ENCODE assay signal across 12 cellular contexts in the genomic region with DNA sequence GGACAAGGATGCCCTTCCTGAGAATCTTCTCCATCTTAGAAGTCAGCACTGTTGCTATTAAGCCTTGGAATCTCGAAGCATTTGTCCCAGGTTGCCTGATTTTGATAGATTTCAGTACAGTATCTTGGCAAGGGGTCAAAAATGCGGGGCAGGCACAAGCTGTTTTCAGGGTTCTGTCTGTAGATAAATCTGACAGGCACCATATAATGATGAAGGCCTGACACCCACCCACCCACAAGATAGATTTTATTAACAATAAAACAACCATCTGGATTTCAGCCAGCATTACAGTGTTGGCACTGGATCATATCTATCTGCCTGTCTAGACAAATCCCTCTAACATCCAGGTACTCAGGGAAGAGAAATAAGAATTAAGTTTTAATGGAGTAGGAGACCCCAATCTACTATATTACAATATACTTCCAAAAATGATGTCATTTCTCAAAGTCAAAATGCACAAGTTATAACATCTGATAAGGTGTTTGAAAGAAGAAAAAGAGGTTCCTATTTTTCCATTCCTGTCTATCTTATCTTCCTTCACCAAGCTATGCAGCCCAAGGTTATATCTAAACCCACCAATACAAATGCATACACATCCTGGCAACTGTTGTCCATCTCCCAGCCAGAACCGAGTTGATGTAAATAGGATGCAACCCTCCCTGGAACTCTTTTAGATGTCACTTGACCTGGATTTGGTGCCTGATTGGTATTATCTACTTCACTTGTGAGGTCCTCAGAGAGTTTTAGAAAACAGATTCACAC. TPM values are rescaled to one million over a fixed set of nuclear protein-coding genes. Genes with fewer than 3 reads are reported as not detected.
DNase-seq lines count a peak whose midpoint lies in the region; ATAC-seq, FAIRE-seq and TF ChIP-seq lines count a peak whose summit lies in the region.
"Had no signal": no experiment of that assay in that cellular context is flagged by ENCODE, and none has a peak within 500 bp of the region (broad histone marks: within the 10 kb centered on the region; RNA-seq: fewer than 3 reads in every experiment).

No MANE protein-coding gene starts in this region.

- H3K27ac ChIP-seq in HepG2 (ENCODE audit: extremely low read length, insufficient read depth, low read length) (peak overlapping the region; percentile 31), right lobe of liver (no peak overlapping the region), ascending aorta (peak overlapping the region; percentile 44 to 91), aorta (ENCODE audit: low read depth in 1 of 2, low read length in 2 of 2) (peak overlapping the region; percentile 60 to 67), pancreas (peak overlapping the region in 2 of 4 donors; percentile 21 to 22)
- H3K27ac ChIP-seq: C4-2B, WERI-Rb-1 had no signal

- H3K27ac Mint-ChIP-seq in mesothelial cell of epicardium: peak overlapping the region; percentile 55

- CTCF ChIA-PET in HepG2 (lab: Yijun Ruan, JAX; ENCODE audit: low intra/inter-chr PET ratio, low total read pairs): no interaction called here

- H3K4me1 ChIP-seq in HepG2 (ENCODE audit: insufficient read depth, low read length): peaks cover 100% of the 10 kb centered on the region
- H3K4me1 ChIP-seq in right lobe of liver: peaks cover 0 to 30% (median 6%) of the 10 kb centered on the region in 4 donors
- H3K4me1 ChIP-seq in ascending aorta: peaks cover 38 to 80% of the 10 kb centered on the region in 2 donors
- peaks cover 4 to 35% of the 10 kb centered on the region in 2 donors for H3K4me1 ChIP-seq in aorta (ENCODE audit: control insufficient read depth in 1 of 2, insufficient read depth in 2 of 2, low read length in 2 of 2)
- peaks cover 23 to 56% (median 30%) of the 10 kb centered on the region in 3 donors for H3K4me1 ChIP-seq in pancreas

- 71% methylated on average over 3 of the region's 3 CpGs for WGBS in HepG2 (ENCODE audit: low lambda C conversion rate)
- WGBS in right lobe of liver (ENCODE audit: insufficient coverage, low coverage, low lambda C conversion rate, missing lambda C conversion rate): 74% methylated on average over 3 of the region's 3 CpGs
- 29 to 31% methylated on average over 3 of the region's 3 CpGs for WGBS in aorta, 2 donors
- WGBS in pancreas, 2 donors: 36 to 37% methylated on average over 3 of the region's 3 CpGs

- no peak for ATAC-seq in HepG2
- ATAC-seq in right lobe of liver: no peak
- no peak for ATAC-seq in aorta (ENCODE audit: low FRiP score)
- ATAC-seq in pancreas: no peak
- ATAC-seq in HG02885 (IDR thresholded peaks at IDR 0.05; ENCODE audit: poor library complexity, unreplicated experiment): no peak
- ATAC-seq: naive thymus-derived CD8-positive, alpha-beta T cell had no signal

- H3K9me3 Mint-ChIP-seq in mesothelial cell of epicardium: peaks cover 3% of the 10 kb centered on the region
- H3K9me3 Mint-ChIP-seq: naive thymus-derived CD8-positive, alpha-beta T cell had no signal

- BruUV-seq in HepG2 (replicated peaks; lab: Mats Ljungman, UMichigan): no TSS peak

- H3K36me3 Mint-ChIP-seq in mesothelial cell of epicardium: peaks cover 5% of the 10 kb centered on the region

- H3K36me3 ChIP-seq in HepG2 (replicated peaks in 1 of 2; ENCODE audit: control insufficient read depth in 1 of 2, insufficient read depth in 2 of 2, low read length in 2 of 2): peaks cover 20 to 78% of the 10 kb centered on the region in 2 experiments
- no peaks in the 10 kb centered on the region for H3K36me3 ChIP-seq in right lobe of liver
- H3K36me3 ChIP-seq in ascending aorta: peaks cover 3 to 45% of the 10 kb centered on the region in 2 donors
- peaks cover 0 to 4% of the 10 kb centered on the region in 2 donors for H3K36me3 ChIP-seq in aorta (ENCODE audit: control insufficient read depth in 1 of 2, insufficient read depth in 2 of 2, low read length in 1 of 2)
- H3K36me3 ChIP-seq in pancreas: no peaks in the 10 kb centered on the region
- H3K36me3 ChIP-seq: WERI-Rb-1 had no signal

- H3K4me3 ChIP-seq in HepG2 (replicated peaks in 1 of 3; ENCODE audit: insufficient read depth in 1 of 3, low read depth in 2 of 3, low read length in 3 of 3) (peak overlapping the region in 2 of 3 experiments; percentile 3 to 6; a peak in 3 of 6 replicates), right lobe of liver (no peak overlapping the region), ascending aorta (peak overlapping the region; percentile 27 to 30), aorta (ENCODE audit: low read length in 2 of 2) (peak overlapping the region in 1 of 2 donors; percentile 1), pancreas (no peak overlapping the region)

- TF ChIP-seq RAD21 in HepG2 (CRISPR knock-in tag; IDR thresholded peaks at IDR 0.05): no peak

- H3K27me3 ChIP-seq in HepG2 (ENCODE audit: control insufficient read depth in 1 of 2, insufficient read depth in 2 of 2, low read length in 2 of 2) (no peaks in the 10 kb centered on the region), right lobe of liver (no peaks in the 10 kb centered on the region), ascending aorta (no peaks in the 10 kb centered on the region), aorta (ENCODE audit: control insufficient read depth in 1 of 2, insufficient read depth in 2 of 2, low read length in 1 of 2) (no peaks in the 10 kb centered on the region), pancreas (no peaks in the 10 kb centered on the region)

- H2AFZ ChIP-seq in HepG2 (ENCODE audit: low read length): no peak overlapping the region

- peaks cover 97% of the 10 kb centered on the region for H4K20me1 ChIP-seq in HepG2 (ENCODE audit: insufficient read depth, low read length)

- peak overlapping the region; percentile 49; the same call in 1 of the 2 replicates for H3K9ac ChIP-seq in HepG2 (ENCODE audit: insufficient read depth, low read depth, low read length)

- DNase-seq in HepG2 (ENCODE audit: low spot score): no peak
- DNase-seq in right lobe of liver: no peak
- no peak for DNase-seq in ascending aorta (ENCODE audit: low spot score in 2 of 2)
- no peak for DNase-seq in mesothelial cell of epicardium (ENCODE audit: low spot score in 2 of 2, unreplicated experiment in 2 of 2)
- no peak for DNase-seq in aorta
- DNase-seq in central memory CD4-positive, alpha-beta T cell: no peak
- DNase-seq in pancreas: no peak
- DNase-seq: naive thymus-derived CD8-positive, alpha-beta T cell; NCI-H526; WERI-Rb-1 had no signal

- POLR2A ChIA-PET in HepG2 (lab: Yijun Ruan, JAX): interaction anchor here (1.3 to 7.7 kb wide), 4 partner anchors 10 to 77 kb away, joined by 3 to 106 read pairs (median 4); a partner anchor contains a TSS

- no peak for FAIRE-seq in HepG2 (lab: Jason Lieb, UNC)
- no peak for FAIRE-seq in pancreas (lab: Jason Lieb, UNC)

- H3K27me3 Mint-ChIP-seq in mesothelial cell of epicardium (ENCODE audit: low read depth): no peaks in the 10 kb centered on the region
- H3K27me3 Mint-ChIP-seq: naive thymus-derived CD8-positive, alpha-beta T cell had no signal

- TF ChIP-seq EP300 in HepG2 (IDR thresholded peaks at IDR 0.05; ENCODE audit: low read depth in 2 of 2, low read length in 2 of 2) (no peak), HepG2 (CRISPR knock-in tag; IDR thresholded peaks at IDR 0.05; ENCODE audit: borderline replicate concordance) (no peak)

- TF ChIP-seq CTCF in HepG2 (CRISPR knock-in tag; IDR thresholded peaks at IDR 0.05) (no peak), right lobe of liver (IDR thresholded peaks at IDR 0.05) (no peak), ascending aorta (IDR thresholded peaks at IDR 0.05) (no peak), mesothelial cell of epicardium (IDR thresholded peaks at IDR 0.05; ENCODE audit: unreplicated experiment) (no peak), pancreas (IDR thresholded peaks at IDR 0.05) (no peak)

- intact Hi-C loops in HepG2 (cut with micrococcal nuclease; ENCODE audit: unreplicated experiment): no loop called here
- intact Hi-C loops in right lobe of liver (cut with DNase I): no loop called here
- intact Hi-C loops in ascending aorta (cut with DNase I): no loop called here
- intact Hi-C loops in aorta (cut with DNase I): no loop called here
- intact Hi-C loops in pancreas (cut with DNase I): no loop called here

- H3K9me3 ChIP-seq in HepG2 (ENCODE audit: low read length) (no peaks in the 10 kb centered on the region), right lobe of liver (no peaks in the 10 kb centered on the region), ascending aorta (no peaks in the 10 kb centered on the region), aorta (ENCODE audit: control insufficient read depth, low read length) (no peaks in the 10 kb centered on the region), pancreas (no peaks in the 10 kb centered on the region)

- in situ Hi-C loops in HepG2 (cut with HindIII; ENCODE audit: extremely low pct_ligation_motif_present, low pct_unique_long_range_greater_than_20kb): no loop called here

- peak overlapping the region; percentile 79 for H3K4me2 ChIP-seq in HepG2 (ENCODE audit: low read depth, low read length)

- H3K4me1 Mint-ChIP-seq in mesothelial cell of epicardium: peaks cover 90% of the 10 kb centered on the region

- H3K4me3 Mint-ChIP-seq in mesothelial cell of epicardium: no peak overlapping the region

- no peak for TF ChIP-seq POLR2A in HepG2 (IDR thresholded peaks at IDR 0.05; ENCODE audit: insufficient read depth in 1 of 2, low read depth in 2 of 2, low read length in 2 of 2)
- no peak for TF ChIP-seq POLR2A in right lobe of liver (IDR thresholded peaks at IDR 0.05)

- peaks cover 98% of the 10 kb centered on the region for H3K79me2 ChIP-seq in HepG2 (ENCODE audit: insufficient read depth, low read length)

RNA-seq across cellular contexts. Expression of a gene that starts 10.7 kb away (rescaled TPM):
- 27.1 and 31.4 TPM in 2 replicates for total RNA-seq in HepG2 (2016; rRNA removed; fragmentation: Illumina TruSeq; extraction: Trizol)
- 3.1 and 3.2 TPM in 2 replicates for total RNA-seq in HepG2 (2016; cell fraction: cytosol; rRNA removed; fragmentation: Illumina TruSeq; extraction: Trizol; ENCODE audit: low read depth)
- 25.2 and 29.8 TPM in 2 replicates for total RNA-seq in HepG2 (2016; cell fraction: insoluble cytoplasmic fraction; rRNA removed; fragmentation: Illumina TruSeq; extraction: Trizol)
- total RNA-seq in HepG2 (2016; cell fraction: membrane; rRNA removed; fragmentation: Illumina TruSeq; extraction: Trizol): 11.6 and 12.3 TPM in 2 replicates
- total RNA-seq in HepG2 (2016; cell fraction: nucleus; rRNA removed; fragmentation: Illumina TruSeq; extraction: Trizol): 24.2 and 25.4 TPM in 2 replicates
- polyA plus RNA-seq in HepG2 (2011; rRNA removed): 363 and 389 TPM in 2 replicates
- polyA plus RNA-seq in HepG2 (2011; cell fraction: cytosol; rRNA removed): 249 and 284 TPM in 2 replicates
- polyA plus RNA-seq in HepG2 (2011; cell fraction: nucleus; rRNA removed): 241 and 254 TPM in 2 replicates
- polyA plus RNA-seq in HepG2 (2012): 141 and 166 TPM in 2 replicates
- 1.5 and 2.0 TPM in 2 replicates for polyA plus RNA-seq in HepG2 (2016; cell fraction: cytosol; fragmentation: Illumina TruSeq; extraction: Trizol; ENCODE audit: low read depth)
- polyA plus RNA-seq in HepG2 (2016; cell fraction: insoluble cytoplasmic fraction; fragmentation: Illumina TruSeq; extraction: Trizol; ENCODE audit: low read depth): 26.5 and 29.0 TPM in 2 replicates
- 4.0 and 4.8 TPM in 2 replicates for polyA plus RNA-seq in HepG2 (2016; cell fraction: membrane; fragmentation: Illumina TruSeq; extraction: Trizol; ENCODE audit: low read depth)
- 28.0 and 29.7 TPM in 2 replicates for polyA plus RNA-seq in HepG2 (2016; cell fraction: nucleus; fragmentation: Illumina TruSeq; extraction: Trizol; ENCODE audit: insufficient read depth, low read depth)
- 3.4 and 577 TPM in 2 replicates for polyA minus RNA-seq in HepG2 (2011; rRNA and poly(A)+ RNA removed; ENCODE audit: low replicate concordance)
- 263 and 295 TPM in 2 replicates for polyA minus RNA-seq in HepG2 (2011; cell fraction: cytosol; rRNA and poly(A)+ RNA removed)
- 268 and 334 TPM in 2 replicates for polyA minus RNA-seq in HepG2 (2011; cell fraction: nucleus; rRNA and poly(A)+ RNA removed)
- total RNA-seq in right lobe of liver: 10 to 100 TPM in 4 of 6 experiments, 1 to 10 TPM in 2; 5.1 to 59.8 (median 26.2) TPM
- total RNA-seq in ascending aorta: 150 TPM
- 25.5 to 28.6 TPM (median 27.4 TPM) in 3 replicates for total RNA-seq in mesothelial cell of epicardium
- total RNA-seq in aorta: 100 to 1,000 TPM in 1 of 2 donors, 10 to 100 TPM in 1; 49.8 to 252 TPM
- 10 to 100 TPM; 11.3 to 26.9 TPM for polyA plus RNA-seq in aorta
- total RNA-seq in pancreas: 10 to 100 TPM in 1 of 6 donors, 1 to 10 TPM in 5; 4.9 to 13.2 (median 8.3) TPM
- 10 to 100 TPM in 1 of 2 donors, 1 to 10 TPM in 1; 4.8 to 11.7 TPM for polyA plus RNA-seq in pancreas

Comparison
In these comparisons a context has a peak if more than half of its experiments do, and no peak if none do; other contexts are left out.
1. H3K27ac ChIP-seq: peak in HepG2 (single experiment), ascending aorta (2 of 2) and aorta (2 of 2); none in right lobe of liver (0 of 3).
2. H3K4me3 ChIP-seq: peak in HepG2 (2 of 3) and ascending aorta (2 of 2); none in right lobe of liver (0 of 3) and pancreas (0 of 4).